17 cellular contexts compared by ENCODE assay signal in the genomic region with DNA sequence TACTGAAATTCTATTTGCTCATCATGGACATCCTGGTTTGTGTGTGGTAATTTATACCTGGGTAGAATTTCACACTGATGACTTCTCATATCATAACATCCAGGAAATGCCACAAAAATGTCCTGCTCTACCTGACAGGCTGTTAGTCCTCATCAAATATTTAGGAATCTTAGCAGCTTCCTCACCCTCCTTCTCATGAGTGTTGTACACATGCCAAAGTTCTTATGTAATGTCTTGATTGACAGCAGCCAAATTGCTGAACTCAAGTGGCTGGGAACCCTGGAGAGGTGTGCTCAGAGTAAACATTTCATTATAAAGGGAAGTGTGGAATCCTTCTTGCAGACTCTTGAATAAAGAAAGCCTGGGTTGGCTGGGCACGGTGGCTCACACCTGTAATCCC. TPM values are rescaled to one million over a fixed set of nuclear protein-coding genes. Genes with fewer than 3 reads are reported as not detected.
A peak's percentile ranks its signal among the peaks of the same experiment; 100 is the strongest.
DNase-seq lines count a peak whose midpoint lies in the region; ATAC-seq and TF ChIP-seq lines count a peak whose summit lies in the region.
"Had no signal": no experiment of that assay in that cellular context is flagged by ENCODE, and none has a peak within 500 bp of the region (broad histone marks: within the 10 kb centered on the region; RNA-seq: fewer than 3 reads in every experiment).

No MANE protein-coding gene starts in this region.

- ATAC-seq in aorta (ENCODE audit: low FRiP score) = no peak
- ATAC-seq: gastroesophageal sphincter, Panc1 had no signal

- 92 to 97% methylated on average over 1 of the region's 1 CpG for WGBS in aorta, 2 donors

- CTCF ChIA-PET in A673 (lab: Charles Lee) (no interaction called here), HEK293 (lab: Yijun Ruan, JAX) (no interaction called here)
- CTCF ChIA-PET in activated CD4-positive, alpha-beta T cell treated with anti-CD3 and anti-CD28 coated beads, Interleukin-2, amount 10 ng/mL, durations not matched to agents 7 days and 5 days (lab: Charles Lee) = interaction anchor here (1.1 kb wide), 1 partner anchor 28 kb away, joined by 4 read pairs; no protein-coding TSS in a partner anchor

- H3K4me3 ChIP-seq in A673 (ENCODE audit: low read depth, low read length, poor library complexity, severe bottlenecking) (no peak overlapping the region), HEK293 (ENCODE audit: low read depth, low read length) (no peak overlapping the region), aorta (ENCODE audit: low read length in 2 of 2) (no peak overlapping the region)
- H3K4me3 ChIP-seq: BLaER1, gastroesophageal sphincter, right lobe of liver had no signal

- no peaks in the 10 kb centered on the region for H3K27me3 ChIP-seq in A673 (replicated peaks; ENCODE audit: insufficient read depth, low read depth, low read length, poor library complexity)
- H3K27me3 ChIP-seq in aorta (ENCODE audit: control insufficient read depth in 1 of 2, insufficient read depth in 2 of 2, low read length in 1 of 2) = no peaks in the 10 kb centered on the region
- H3K27me3 ChIP-seq: BLaER1, gastroesophageal sphincter, right lobe of liver had no signal

- no peak for TF ChIP-seq CTCF in A673 (conservative IDR thresholded peaks at IDR 0.05; ENCODE audit: low read depth, low read length)
- no peak for TF ChIP-seq CTCF in HEK293 (tag by site-specific recombination; IDR thresholded peaks at IDR 0.05)

- H3K9me3 ChIP-seq in A673 (ENCODE audit: low read depth, low read length, poor library complexity, severe bottlenecking) (no peaks in the 10 kb centered on the region), HEK293 (ENCODE audit: control insufficient read depth, insufficient read depth, low read depth, low read length) (no peaks in the 10 kb centered on the region), aorta (ENCODE audit: control insufficient read depth, low read length) (no peaks in the 10 kb centered on the region)
- H3K9me3 ChIP-seq: BLaER1, gastroesophageal sphincter, right lobe of liver had no signal

- DNase-seq in A673 (ENCODE audit: low spot score) (peak; percentile 30), NCI-H345 treated with DMSO at 0.1 percent for 48 hours (lab: John Stamatoyannopoulos, UW; ENCODE audit: unreplicated experiment) (peak; percentile 25), islet precursor cell (peak; percentile 53), middle frontal gyrus (ENCODE audit: extremely low spot score, low spot score) (no peak), aorta (no peak), retina (no peak)
- DNase-seq in activated CD4-positive, alpha-beta T cell treated with anti-CD3 and anti-CD28 coated beads, Interleukin-2, amount 10 ng/mL, durations not matched to agents 7 days and 5 days = no peak
- DNase-seq: activated CD4-positive, alpha-beta T cell treated with anti-CD3 and anti-CD28 coated beads, Interleukin-2, amount 50 U/mL, for 48 hours; GF-D8; HCEC 1CT; right lobe of liver had no signal

- H3K27ac ChIP-seq in A673 (ENCODE audit: low read depth, low read length, poor library complexity, severe bottlenecking) (no peak overlapping the region), HEK293 (ENCODE audit: extremely low read depth, low read depth, low read length) (no peak overlapping the region), aorta (ENCODE audit: low read depth in 1 of 2, low read length in 2 of 2) (no peak overlapping the region)
- H3K27ac ChIP-seq: BLaER1, gastroesophageal sphincter, right lobe of liver had no signal

- H3K9me3 Mint-ChIP-seq in activated CD4-positive, alpha-beta T cell treated with anti-CD3 and anti-CD28 coated beads, Interleukin-2, amount 10 ng/mL, durations not matched to agents 7 days and 5 days = no peaks in the 10 kb centered on the region
- H3K9me3 Mint-ChIP-seq: activated T-helper 1 cell treated with anti-CD3 and anti-CD28 coated beads, Interleukin-12 subunit alpha, Interleukin-12 subunit beta, Interleukin-2, Interleukin-4 antibody, amounts not matched to agents 30 ng/mL and 10 ng/mL and 1 ng/mL, durations not matched to agents 14 hours and 24 hours and 36 hours; nephron had no signal

- H3K4me3 Mint-ChIP-seq in activated CD4-positive, alpha-beta T cell treated with anti-CD3 and anti-CD28 coated beads, Interleukin-2, amount 10 ng/mL, durations not matched to agents 7 days and 5 days = no peak overlapping the region
- H3K4me3 Mint-ChIP-seq: activated T-helper 1 cell treated with anti-CD3 and anti-CD28 coated beads, Interleukin-12 subunit alpha, Interleukin-12 subunit beta, Interleukin-2, Interleukin-4 antibody, amounts not matched to agents 30 ng/mL and 10 ng/mL and 1 ng/mL, durations not matched to agents 14 hours and 24 hours and 36 hours; nephron had no signal

- H3K4me1 Mint-ChIP-seq in activated CD4-positive, alpha-beta T cell treated with anti-CD3 and anti-CD28 coated beads, Interleukin-2, amount 10 ng/mL, durations not matched to agents 7 days and 5 days = no peaks in the 10 kb centered on the region

- no peaks in the 10 kb centered on the region for H3K27me3 Mint-ChIP-seq in activated CD4-positive, alpha-beta T cell treated with anti-CD3 and anti-CD28 coated beads, Interleukin-2, amount 10 ng/mL, durations not matched to agents 7 days and 5 days

- no peaks in the 10 kb centered on the region for H3K36me3 ChIP-seq in A673 (ENCODE audit: insufficient read depth, low read length, poor library complexity, severe bottlenecking)
- no peaks in the 10 kb centered on the region for H3K36me3 ChIP-seq in HEK293 (ENCODE audit: control insufficient read depth in 2 of 2, insufficient read depth in 1 of 2, low read length in 2 of 2)
- H3K36me3 ChIP-seq in aorta (ENCODE audit: control insufficient read depth in 1 of 2, insufficient read depth in 2 of 2, low read length in 1 of 2) = no peaks in the 10 kb centered on the region
- H3K36me3 ChIP-seq: BLaER1, gastroesophageal sphincter, right lobe of liver had no signal

- H3K36me3 Mint-ChIP-seq in activated CD4-positive, alpha-beta T cell treated with anti-CD3 and anti-CD28 coated beads, Interleukin-2, amount 10 ng/mL, durations not matched to agents 7 days and 5 days (ENCODE audit: low read depth) = no peaks in the 10 kb centered on the region

- intact Hi-C loops in A673 (cut with micrococcal nuclease; ENCODE audit: unreplicated experiment) = no loop called here
- intact Hi-C loops in aorta (cut with DNase I) = no loop called here

- H3K27ac Mint-ChIP-seq in activated CD4-positive, alpha-beta T cell treated with anti-CD3 and anti-CD28 coated beads, Interleukin-2, amount 10 ng/mL, durations not matched to agents 7 days and 5 days = no peak overlapping the region
- H3K27ac Mint-ChIP-seq: activated T-helper 1 cell treated with anti-CD3 and anti-CD28 coated beads, Interleukin-12 subunit alpha, Interleukin-12 subunit beta, Interleukin-2, Interleukin-4 antibody, amounts not matched to agents 30 ng/mL and 10 ng/mL and 1 ng/mL, durations not matched to agents 14 hours and 24 hours and 36 hours had no signal

- H3K4me1 ChIP-seq in A673 (ENCODE audit: insufficient read depth, low read length, poor library complexity, severe bottlenecking) = no peaks in the 10 kb centered on the region
- peaks cover 6% of the 10 kb centered on the region for H3K4me1 ChIP-seq in HEK293 (ENCODE audit: control insufficient read depth, insufficient read depth, low read length)
- peaks cover 5 to 12% of the 10 kb centered on the region in 2 donors for H3K4me1 ChIP-seq in aorta (ENCODE audit: control insufficient read depth in 1 of 2, insufficient read depth in 2 of 2, low read length in 2 of 2)

- BruUV-seq in A673 (replicated peaks; lab: Mats Ljungman, UMichigan) = no TSS peak

- POLR2A ChIA-PET in A673 (lab: Charles Lee; ENCODE audit: low non-redundant PET) = no interaction called here
- POLR2A ChIA-PET in HEK293 (lab: Yijun Ruan, JAX) = no interaction called here
- POLR2A ChIA-PET in activated CD4-positive, alpha-beta T cell treated with anti-CD3 and anti-CD28 coated beads, Interleukin-2, amount 10 ng/mL, durations not matched to agents 7 days and 5 days (lab: Charles Lee) = no interaction called here

TF ChIP-seq in HEK293, 187 proteins besides CTCF, POLR2A, EP300 and RAD21:
- 0 out of 2 replicates have a peak, but pooled peaks have one; percentile 19 for TF ChIP-seq KLF10 (tag by site-specific recombination; IDR thresholded peaks at IDR 0.05)
- TF ChIP-seq ZNF510 (tag by site-specific recombination; IDR thresholded peaks at IDR 0.05; ENCODE audit: insufficient replicate concordance) = peak; percentile 98
- TF ChIP-seq MEIS1 (CRISPR knock-in tag; IDR thresholded peaks at IDR 0.05; ENCODE audit: borderline replicate concordance) = peak; percentile 83
- no peak for TF ChIP-seq KLF9 (tag by site-specific recombination; IDR thresholded peaks at IDR 0.05; ENCODE audit: low read depth)
- TF ChIP-seq, protein P1, sequence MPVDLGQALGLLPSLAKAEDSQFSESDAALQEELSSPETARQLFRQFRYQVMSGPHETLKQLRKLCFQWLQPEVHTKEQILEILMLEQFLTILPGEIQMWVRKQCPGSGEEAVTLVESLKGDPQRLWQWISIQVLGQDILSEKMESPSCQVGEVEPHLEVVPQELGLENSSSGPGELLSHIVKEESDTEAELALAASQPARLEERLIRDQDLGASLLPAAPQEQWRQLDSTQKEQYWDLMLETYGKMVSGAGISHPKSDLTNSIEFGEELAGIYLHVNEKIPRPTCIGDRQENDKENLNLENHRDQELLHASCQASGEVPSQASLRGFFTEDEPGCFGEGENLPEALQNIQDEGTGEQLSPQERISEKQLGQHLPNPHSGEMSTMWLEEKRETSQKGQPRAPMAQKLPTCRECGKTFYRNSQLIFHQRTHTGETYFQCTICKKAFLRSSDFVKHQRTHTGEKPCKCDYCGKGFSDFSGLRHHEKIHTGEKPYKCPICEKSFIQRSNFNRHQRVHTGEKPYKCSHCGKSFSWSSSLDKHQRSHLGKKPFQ (tag by site-specific recombination; IDR thresholded peaks at IDR 0.05) = peak; percentile 47; the same call in 1 of the 2 replicates
- 0 out of 2 replicates have a peak, but pooled peaks have one; percentile 22 for TF ChIP-seq ZNF629 (tag by site-specific recombination; IDR thresholded peaks at IDR 0.05)

RNA-seq across cellular contexts. Expression of a gene that starts 8.9 kb away (rescaled TPM):
- total RNA-seq in A673 (2021) (2.5 and 2.7 TPM in 2 replicates), aorta (10 to 100 TPM; 14.4 to 15.4 TPM)
- total RNA-seq in activated CD4-positive, alpha-beta T cell treated with anti-CD3 and anti-CD28 coated beads, Interleukin-2, amount 10 ng/mL, durations not matched to agents 7 days and 5 days = 10 to 100 TPM; 11.9 to 13.8 TPM
- polyA plus RNA-seq in aorta = 100 to 1,000 TPM in 1 of 2 donors, 10 to 100 TPM in 1; 12.4 to 100 TPM

Comparison
In these comparisons a context has a peak if more than half of its experiments do, and no peak if none do; other contexts are left out.
1. DNase-seq: peak in A673 (single experiment), NCI-H345 treated with DMSO at 0.1 percent for 48 hours (single experiment) and islet precursor cell (single experiment); none in middle frontal gyrus (single experiment), activated CD4-positive, alpha-beta T cell treated with anti-CD3 and anti-CD28 coated beads, Interleukin-2, amount 10 ng/mL, durations not matched to agents 7 days and 5 days (single experiment), aorta (0 of 2) and retina (single experiment).